ENCODE assay signal across 21 cellular contexts in genomic region chrX:1918780-1919179, GRCh38.
"Had no signal": no experiment of that assay in that cellular context is flagged by ENCODE, and none has a peak within 500 bp of the region (broad histone marks: within the 10 kb centered on the region; RNA-seq: fewer than 3 reads in every experiment).

No MANE protein-coding gene starts in this region.

- H3K9me3 ChIP-seq: colonic mucosa, esophagus squamous epithelium, gastrocnemius medialis, left lung, lower lobe of right lung had no signal

- H3K27ac ChIP-seq: colonic mucosa, epithelial cell of prostate, esophagus squamous epithelium, gastrocnemius medialis, heart right ventricle, left lung, lower lobe of right lung had no signal

- DNase-seq: colonic mucosa; cortex of kidney; effector CD8-positive, alpha-beta T cell; effector memory CD8-positive, alpha-beta T cell; endodermal cell; erythroblast; esophagus squamous epithelium; foreskin fibroblast; foreskin melanocyte; gastrocnemius medialis; glutamatergic neuron; heart right ventricle; hippocampal formation; left cardiac atrium; left lung; left ventricle myocardium superior; lower lobe of right lung; mesenchymal stem cell; midbrain; naive thymus-derived CD4-positive, alpha-beta T cell had no signal

- H3K4me3 ChIP-seq: colonic mucosa, esophagus squamous epithelium, gastrocnemius medialis, heart right ventricle, left lung, lower lobe of right lung had no signal

- H3K36me3 ChIP-seq: colonic mucosa, esophagus squamous epithelium, gastrocnemius medialis, heart right ventricle, left lung, lower lobe of right lung had no signal

- H3K27me3 ChIP-seq: colonic mucosa, esophagus squamous epithelium, gastrocnemius medialis had no signal

- H3K4me1 ChIP-seq: colonic mucosa, esophagus squamous epithelium, gastrocnemius medialis, heart right ventricle, left lung, lower lobe of right lung had no signal
